ENCODE assay signal across 3 cellular contexts in the genomic region with DNA sequence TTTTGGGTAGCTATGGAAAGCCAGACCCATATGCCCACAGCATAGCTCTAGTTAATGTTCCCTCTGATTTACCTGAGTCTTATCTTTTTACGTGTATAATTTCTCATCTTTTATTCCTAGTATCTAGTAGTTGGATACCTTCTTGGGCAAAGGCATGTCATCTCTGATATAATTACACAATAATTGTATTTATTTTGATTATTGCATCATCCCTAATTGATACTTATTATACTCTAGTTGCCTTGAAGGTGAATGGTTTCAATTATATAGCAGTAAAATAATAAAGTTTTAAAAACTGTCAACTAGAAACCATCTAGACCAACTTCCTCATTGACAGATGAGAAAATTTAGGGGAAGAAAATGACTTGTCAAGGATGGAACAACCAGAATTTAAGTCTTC.
TF ChIP-seq lines count a peak whose summit lies in the region.

No MANE protein-coding gene starts in this region.

TF ChIP-seq in HepG2, 621 proteins besides CTCF, POLR2A, EP300 and RAD21:
- TF ChIP-seq ATF7 (IDR thresholded peaks at IDR 0.05) (peak; percentile 50; the same call in 1 of the 2 replicates), ATF7 (CRISPR knock-in tag; IDR thresholded peaks at IDR 0.05) (no peak), CEBPB (IDR thresholded peaks at IDR 0.05; ENCODE audit: borderline replicate concordance, low read depth, low read length) (peak; percentile 68; the same call in 1 of the 2 replicates), ZNF33A (CRISPR knock-in tag; IDR thresholded peaks at IDR 0.05; ENCODE audit: borderline replicate concordance) (no peak), NKX3-1 (CRISPR knock-in tag; IDR thresholded peaks at IDR 0.05) (no peak)
- TF ChIP-seq, protein P1, sequence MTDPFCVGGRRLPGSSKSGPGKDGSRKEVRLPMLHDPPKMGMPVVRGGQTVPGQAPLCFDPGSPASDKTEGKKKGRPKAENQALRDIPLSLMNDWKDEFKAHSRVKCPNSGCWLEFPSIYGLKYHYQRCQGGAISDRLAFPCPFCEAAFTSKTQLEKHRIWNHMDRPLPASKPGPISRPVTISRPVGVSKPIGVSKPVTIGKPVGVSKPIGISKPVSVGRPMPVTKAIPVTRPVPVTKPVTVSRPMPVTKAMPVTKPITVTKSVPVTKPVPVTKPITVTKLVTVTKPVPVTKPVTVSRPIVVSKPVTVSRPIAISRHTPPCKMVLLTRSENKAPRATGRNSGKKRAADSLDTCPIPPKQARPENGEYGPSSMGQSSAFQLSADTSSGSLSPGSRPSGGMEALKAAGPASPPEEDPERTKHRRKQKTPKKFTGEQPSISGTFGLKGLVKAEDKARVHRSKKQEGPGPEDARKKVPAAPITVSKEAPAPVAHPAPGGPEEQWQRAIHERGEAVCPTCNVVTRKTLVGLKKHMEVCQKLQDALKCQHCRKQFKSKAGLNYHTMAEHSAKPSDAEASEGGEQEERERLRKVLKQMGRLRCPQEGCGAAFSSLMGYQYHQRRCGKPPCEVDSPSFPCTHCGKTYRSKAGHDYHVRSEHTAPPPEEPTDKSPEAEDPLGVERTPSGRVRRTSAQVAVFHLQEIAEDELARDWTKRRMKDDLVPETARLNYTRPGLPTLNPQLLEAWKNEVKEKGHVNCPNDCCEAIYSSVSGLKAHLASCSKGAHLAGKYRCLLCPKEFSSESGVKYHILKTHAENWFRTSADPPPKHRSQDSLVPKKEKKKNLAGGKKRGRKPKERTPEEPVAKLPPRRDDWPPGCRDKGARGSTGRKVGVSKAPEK (CRISPR knock-in tag; IDR thresholded peaks at IDR 0.05; ENCODE audit: borderline replicate concordance): no peak

TF ChIP-seq in IMR-90, 13 proteins besides CTCF, POLR2A, EP300 and RAD21:
- TF ChIP-seq CEBPB (IDR thresholded peaks at IDR 0.05; ENCODE audit: low read depth, low read length) (peak; percentile 67), NFE2L2 (IDR thresholded peaks at IDR 0.05; ENCODE audit: low read depth, low read length) (no peak)

TF ChIP-seq in K562, 482 proteins besides CTCF, POLR2A, EP300 and RAD21:
- TF ChIP-seq CEBPB (tag; IDR thresholded peaks at IDR 0.05) (peak; percentile 73), ZSCAN32 (CRISPR knock-in tag; IDR thresholded peaks at IDR 0.05) (0 out of 2 replicates have a peak, but pooled peaks have one; percentile 29), CEBPG (CRISPR knock-in tag; IDR thresholded peaks at IDR 0.05) (no peak), CEBPG (tag; conservative IDR thresholded peaks at IDR 0.05 in 1 of 2, IDR thresholded peaks at IDR 0.05 in 1 of 2) (peak; percentile 33 to 95; a peak in 3 of 4 replicates), FOS (IDR thresholded peaks at IDR 0.05; ENCODE audit: extremely low read depth, insufficient read length) (no peak)
- TF ChIP-seq, protein P2, sequence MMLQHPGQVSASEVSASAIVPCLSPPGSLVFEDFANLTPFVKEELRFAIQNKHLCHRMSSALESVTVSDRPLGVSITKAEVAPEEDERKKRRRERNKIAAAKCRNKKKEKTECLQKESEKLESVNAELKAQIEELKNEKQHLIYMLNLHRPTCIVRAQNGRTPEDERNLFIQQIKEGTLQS (IDR thresholded peaks at IDR 0.05): peak; percentile 69; the same call in 1 of the 2 replicates
- TF ChIP-seq, protein P2 (CRISPR knock-in tag; conservative IDR thresholded peaks at IDR 0.05): no peak
- TF ChIP-seq, protein P3, sequence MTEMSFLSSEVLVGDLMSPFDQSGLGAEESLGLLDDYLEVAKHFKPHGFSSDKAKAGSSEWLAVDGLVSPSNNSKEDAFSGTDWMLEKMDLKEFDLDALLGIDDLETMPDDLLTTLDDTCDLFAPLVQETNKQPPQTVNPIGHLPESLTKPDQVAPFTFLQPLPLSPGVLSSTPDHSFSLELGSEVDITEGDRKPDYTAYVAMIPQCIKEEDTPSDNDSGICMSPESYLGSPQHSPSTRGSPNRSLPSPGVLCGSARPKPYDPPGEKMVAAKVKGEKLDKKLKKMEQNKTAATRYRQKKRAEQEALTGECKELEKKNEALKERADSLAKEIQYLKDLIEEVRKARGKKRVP (CRISPR knock-in tag; IDR thresholded peaks at IDR 0.05): 0 out of 2 replicates have a peak, but pooled peaks have one; percentile 36
